Comparison of ENCODE assay signal across 13 cellular contexts in genomic region chr18:2997429-2997828, GRCh38. TPM values are rescaled to one million over a fixed set of nuclear protein-coding genes. Genes with fewer than 3 reads are reported as not detected.
DNase-seq lines count a peak whose midpoint lies in the region; ATAC-seq, FAIRE-seq and TF ChIP-seq lines count a peak whose summit lies in the region.
"Had no signal": no experiment of that assay in that cellular context is flagged by ENCODE, and none has a peak within 500 bp of the region (broad histone marks: within the 10 kb centered on the region; RNA-seq: fewer than 3 reads in every experiment).

No MANE protein-coding gene starts in this region.

- ATAC-seq in activated T-cell treated with anti-CD3 and anti-CD28 coated beads, Interleukin-2, amount 50 U/mL, for 4 hours = peak; percentile 51 to 60
- ATAC-seq in activated naive CD4-positive, alpha-beta T cell treated with anti-CD3 and anti-CD28 coated beads, Interleukin-2, amount 50 U/mL, for 72 hours = peak; percentile 37 to 62
- ATAC-seq in left lung (no peak), thoracic aorta (ENCODE audit: insufficient number of reproducible peaks, low FRiP score, low read depth) (no peak), HG02870 (IDR thresholded peaks at IDR 0.05; ENCODE audit: unreplicated experiment) (no peak), pancreas (no peak)
- ATAC-seq: right lobe of liver had no signal

- DNase-seq in activated T-cell treated with anti-CD3 and anti-CD28 coated beads, Interleukin-2, amount 50 U/mL, for 4 hours = no peak
- no peak for DNase-seq in activated T-cell treated with anti-CD3 and anti-CD28 coated beads, Interleukin-2, amount 50 U/mL, for 48 hours
- no peak for DNase-seq in activated naive CD4-positive, alpha-beta T cell treated with anti-CD3 and anti-CD28 coated beads, Interleukin-2, amount 50 U/mL, for 72 hours (ENCODE audit: low spot score in 2 of 2)
- no peak for DNase-seq in left lung
- DNase-seq in thoracic aorta (ENCODE audit: low spot score) = no peak
- DNase-seq in pancreas = no peak
- DNase-seq in stimulated activated CD4-positive, alpha-beta T cell treated with anti-CD3 and anti-CD28 coated beads, Interleukin-1b, Interleukin-23, amount 100 ng/mL, for 48 hours = no peak
- DNase-seq: dermis blood vessel endothelial cell, mesendoderm, NCI-H1694 treated with DMSO at 0.1 percent for 48 hours, right lobe of liver, T1000 had no signal

- peaks cover 8 to 55% of the 10 kb centered on the region in 2 donors for H3K4me1 ChIP-seq in left lung
- peaks cover 50 to 75% of the 10 kb centered on the region in 2 donors for H3K4me1 ChIP-seq in thoracic aorta (ENCODE audit: control insufficient read depth in 1 of 2, low read depth in 2 of 2)
- H3K4me1 ChIP-seq in pancreas = peaks cover 7 to 12% (median 11%) of the 10 kb centered on the region in 3 donors

- H3K9me3 Mint-ChIP-seq in activated T-cell treated with anti-CD3 and anti-CD28 coated beads, Interleukin-2, amount 50 U/mL, for 4 hours = no peaks in the 10 kb centered on the region
- H3K9me3 Mint-ChIP-seq in activated naive CD4-positive, alpha-beta T cell treated with anti-CD3 and anti-CD28 coated beads, Interleukin-2, amount 50 U/mL, for 72 hours = no peaks in the 10 kb centered on the region

- H3K27me3 ChIP-seq in left lung = no peaks in the 10 kb centered on the region
- H3K27me3 ChIP-seq in thoracic aorta (replicated peaks; ENCODE audit: insufficient read depth) = no peaks in the 10 kb centered on the region
- no peaks in the 10 kb centered on the region for H3K27me3 ChIP-seq in pancreas
- H3K27me3 ChIP-seq: right lobe of liver had no signal

- H3K36me3 Mint-ChIP-seq in activated T-cell treated with anti-CD3 and anti-CD28 coated beads, Interleukin-2, amount 50 U/mL, for 4 hours (ENCODE audit: insufficient read depth) = peaks cover 9% of the 10 kb centered on the region
- H3K36me3 Mint-ChIP-seq in activated naive CD4-positive, alpha-beta T cell treated with anti-CD3 and anti-CD28 coated beads, Interleukin-2, amount 50 U/mL, for 72 hours = peaks cover 2 to 39% of the 10 kb centered on the region in 2 donors

- intact Hi-C loops in left lung (cut with DNase I) = no loop called here
- intact Hi-C loops in pancreas (cut with DNase I) = no loop called here

- H3K36me3 ChIP-seq in left lung (no peaks in the 10 kb centered on the region), thoracic aorta (no peaks in the 10 kb centered on the region), pancreas (no peaks in the 10 kb centered on the region)
- H3K36me3 ChIP-seq: right lobe of liver had no signal

- no peaks in the 10 kb centered on the region for H3K27me3 Mint-ChIP-seq in activated T-cell treated with anti-CD3 and anti-CD28 coated beads, Interleukin-2, amount 50 U/mL, for 4 hours (ENCODE audit: low read depth)

- H3K4me3 ChIP-seq in left lung (no peak overlapping the region), thoracic aorta (peak overlapping the region; percentile 27), pancreas (no peak overlapping the region)
- H3K4me3 ChIP-seq: right lobe of liver had no signal

- peaks cover 71% of the 10 kb centered on the region for H3K4me1 Mint-ChIP-seq in activated T-cell treated with anti-CD3 and anti-CD28 coated beads, Interleukin-2, amount 50 U/mL, for 4 hours (ENCODE audit: low read depth)

- H3K27ac ChIP-seq in left lung = peak overlapping the region; percentile 41 to 45
- H3K27ac ChIP-seq in thoracic aorta = peak overlapping the region; percentile 82 to 93
- H3K27ac ChIP-seq in pancreas = peak overlapping the region in 1 of 4 donors; percentile 41

- H3K9me3 ChIP-seq in left lung (no peaks in the 10 kb centered on the region), thoracic aorta (no peaks in the 10 kb centered on the region), pancreas (no peaks in the 10 kb centered on the region)

- no peak overlapping the region for H3K4me3 Mint-ChIP-seq in activated T-cell treated with anti-CD3 and anti-CD28 coated beads, Interleukin-2, amount 50 U/mL, for 4 hours

- no peak for FAIRE-seq in pancreas (lab: Jason Lieb, UNC)

- TF ChIP-seq CTCF in left lung (IDR thresholded peaks at IDR 0.05) (no peak), thoracic aorta (IDR thresholded peaks at IDR 0.05) (no peak), pancreas (IDR thresholded peaks at IDR 0.05) (no peak)

- peak overlapping the region; percentile 89 to 96 for H3K27ac Mint-ChIP-seq in activated naive CD4-positive, alpha-beta T cell treated with anti-CD3 and anti-CD28 coated beads, Interleukin-2, amount 50 U/mL, for 72 hours

RNA-seq across cellular contexts. Expression of gene LPIN2, which starts 15.5 kb away (rescaled TPM):
- total RNA-seq in activated T-cell treated with anti-CD3 and anti-CD28 coated beads, Interleukin-2, amount 50 U/mL, for 4 hours = 10 to 100 TPM; 55.5 to 66.6 (median 60.6) TPM
- 100 to 1,000 TPM in 1 of 2 donors, 10 to 100 TPM in 1; 66.0 to 113 TPM for total RNA-seq in activated naive CD4-positive, alpha-beta T cell treated with anti-CD3 and anti-CD28 coated beads, Interleukin-2, amount 50 U/mL, for 72 hours
- total RNA-seq in left lung (10 to 100 TPM; 47.3 to 63.2 TPM), thoracic aorta (10 to 100 TPM; 30.6 to 42.3 TPM), pancreas (10 to 100 TPM in 5 of 6 donors, 1 to 10 TPM in 1; 9.9 to 23.0 (median 13.7) TPM)
- polyA plus RNA-seq in pancreas = 1 to 10 TPM; 5.1 to 8.2 TPM

Comparison
In these comparisons a context has a peak if more than half of its experiments do, and no peak if none do; other contexts are left out.
1. ATAC-seq: peak in activated T-cell treated with anti-CD3 and anti-CD28 coated beads, Interleukin-2, amount 50 U/mL, for 4 hours (2 of 2) and activated naive CD4-positive, alpha-beta T cell treated with anti-CD3 and anti-CD28 coated beads, Interleukin-2, amount 50 U/mL, for 72 hours (2 of 2); none in left lung (single experiment), thoracic aorta (single experiment), HG02870 (single experiment) and pancreas (0 of 4).